1 cellular context compared by ENCODE assay signal in genomic region chr7:5424689-5425506, GRCh38.
TF ChIP-seq lines count a peak whose summit lies in the region.

No MANE protein-coding gene starts in this region.

TF ChIP-seq in HepG2, 621 proteins besides CTCF, POLR2A, EP300 and RAD21 (continued from another document and continues in another):
- no peak for TF ChIP-seq KLF11 (CRISPR knock-in tag; IDR thresholded peaks at IDR 0.05)
- no peak for TF ChIP-seq ZFP36L1 (CRISPR knock-in tag; IDR thresholded peaks at IDR 0.05)
- TF ChIP-seq SP140L (CRISPR knock-in tag; IDR thresholded peaks at IDR 0.05; ENCODE audit: borderline replicate concordance): no peak
- TF ChIP-seq KLF15 (CRISPR knock-in tag; IDR thresholded peaks at IDR 0.05; ENCODE audit: borderline replicate concordance): no peak
- TF ChIP-seq EED (CRISPR knock-in tag; IDR thresholded peaks at IDR 0.05): no peak
- TF ChIP-seq EZH2 (conservative IDR thresholded peaks at IDR 0.05; ENCODE audit: low read depth, low read length): no peak
- no peak for TF ChIP-seq ZNF781 (CRISPR knock-in tag; IDR thresholded peaks at IDR 0.05; ENCODE audit: borderline replicate concordance, not compliant biosample characterization)
- TF ChIP-seq YEATS2 (CRISPR knock-in tag; IDR thresholded peaks at IDR 0.05; ENCODE audit: borderline replicate concordance): no peak
- no peak for TF ChIP-seq ZNF124 (CRISPR knock-in tag; IDR thresholded peaks at IDR 0.05)
- no peak; the same call in 1 of the 2 replicates for TF ChIP-seq ZNF350 (CRISPR knock-in tag; IDR thresholded peaks at IDR 0.05; ENCODE audit: borderline replicate concordance, low read depth)
- no peak for TF ChIP-seq NPAS2 (CRISPR knock-in tag; IDR thresholded peaks at IDR 0.05; ENCODE audit: borderline replicate concordance)
- TF ChIP-seq ZFP91 (CRISPR knock-in tag; IDR thresholded peaks at IDR 0.05; ENCODE audit: borderline replicate concordance): no peak
- TF ChIP-seq GMEB2 (CRISPR knock-in tag; IDR thresholded peaks at IDR 0.05; ENCODE audit: low read depth): no peak
- no peak for TF ChIP-seq JUND (CRISPR knock-in tag; IDR thresholded peaks at IDR 0.05)
- TF ChIP-seq SP5 (CRISPR knock-in tag; IDR thresholded peaks at IDR 0.05; ENCODE audit: borderline replicate concordance, low read depth): no peak
- TF ChIP-seq ZBTB4 (CRISPR knock-in tag; IDR thresholded peaks at IDR 0.05; ENCODE audit: borderline replicate concordance): no peak
- TF ChIP-seq, protein P1, sequence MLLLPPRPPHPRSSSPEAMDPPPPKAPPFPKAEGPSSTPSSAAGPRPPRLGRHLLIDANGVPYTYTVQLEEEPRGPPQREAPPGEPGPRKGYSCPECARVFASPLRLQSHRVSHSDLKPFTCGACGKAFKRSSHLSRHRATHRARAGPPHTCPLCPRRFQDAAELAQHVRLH (CRISPR knock-in tag; IDR thresholded peaks at IDR 0.05; ENCODE audit: borderline replicate concordance, low read depth): no peak
- TF ChIP-seq ZNF572 (CRISPR knock-in tag; IDR thresholded peaks at IDR 0.05): no peak
- no peak for TF ChIP-seq ZNF205 (CRISPR knock-in tag; IDR thresholded peaks at IDR 0.05)
- TF ChIP-seq ZBTB39 (CRISPR knock-in tag; IDR thresholded peaks at IDR 0.05): no peak
- TF ChIP-seq HNF1A (IDR thresholded peaks at IDR 0.05; ENCODE audit: low read depth): no peak
- no peak for TF ChIP-seq HNF1A (CRISPR knock-in tag; IDR thresholded peaks at IDR 0.05; ENCODE audit: borderline replicate concordance)
- no peak for TF ChIP-seq NFE2L2 (IDR thresholded peaks at IDR 0.05; ENCODE audit: low read length)
- TF ChIP-seq DR1 (CRISPR knock-in tag; IDR thresholded peaks at IDR 0.05): no peak
- TF ChIP-seq ZNF562 (CRISPR knock-in tag; IDR thresholded peaks at IDR 0.05; ENCODE audit: borderline replicate concordance): no peak
- no peak for TF ChIP-seq NFIB (CRISPR knock-in tag; IDR thresholded peaks at IDR 0.05; ENCODE audit: borderline replicate concordance)
- no peak for TF ChIP-seq THYN1 (CRISPR knock-in tag; IDR thresholded peaks at IDR 0.05; ENCODE audit: borderline replicate concordance, low read depth)
- no peak for TF ChIP-seq CREM (IDR thresholded peaks at IDR 0.05)
- no peak for TF ChIP-seq CREM (CRISPR knock-in tag; IDR thresholded peaks at IDR 0.05)
- TF ChIP-seq NFIC (IDR thresholded peaks at IDR 0.05; ENCODE audit: low read length): no peak
- no peak for TF ChIP-seq FOSL1 (CRISPR knock-in tag; IDR thresholded peaks at IDR 0.05; ENCODE audit: borderline replicate concordance)
- TF ChIP-seq, protein P2, sequence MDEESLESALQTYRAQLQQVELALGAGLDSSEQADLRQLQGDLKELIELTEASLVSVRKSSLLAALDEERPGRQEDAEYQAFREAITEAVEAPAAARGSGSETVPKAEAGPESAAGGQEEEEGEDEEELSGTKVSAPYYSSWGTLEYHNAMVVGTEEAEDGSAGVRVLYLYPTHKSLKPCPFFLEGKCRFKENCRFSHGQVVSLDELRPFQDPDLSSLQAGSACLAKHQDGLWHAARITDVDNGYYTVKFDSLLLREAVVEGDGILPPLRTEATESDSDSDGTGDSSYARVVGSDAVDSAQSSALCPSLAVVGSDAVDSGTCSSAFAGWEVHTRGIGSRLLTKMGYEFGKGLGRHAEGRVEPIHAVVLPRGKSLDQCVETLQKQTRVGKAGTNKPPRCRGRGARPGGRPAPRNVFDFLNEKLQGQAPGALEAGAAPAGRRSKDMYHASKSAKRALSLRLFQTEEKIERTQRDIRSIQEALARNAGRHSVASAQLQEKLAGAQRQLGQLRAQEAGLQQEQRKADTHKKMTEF (CRISPR knock-in tag; IDR thresholded peaks at IDR 0.05): no peak
- TF ChIP-seq ZNF569 (CRISPR knock-in tag; IDR thresholded peaks at IDR 0.05; ENCODE audit: borderline replicate concordance): no peak
- peak; percentile 59; the same call in 1 of the 2 replicates for TF ChIP-seq MAFG (CRISPR knock-in tag; IDR thresholded peaks at IDR 0.05)
- TF ChIP-seq, protein P3, sequence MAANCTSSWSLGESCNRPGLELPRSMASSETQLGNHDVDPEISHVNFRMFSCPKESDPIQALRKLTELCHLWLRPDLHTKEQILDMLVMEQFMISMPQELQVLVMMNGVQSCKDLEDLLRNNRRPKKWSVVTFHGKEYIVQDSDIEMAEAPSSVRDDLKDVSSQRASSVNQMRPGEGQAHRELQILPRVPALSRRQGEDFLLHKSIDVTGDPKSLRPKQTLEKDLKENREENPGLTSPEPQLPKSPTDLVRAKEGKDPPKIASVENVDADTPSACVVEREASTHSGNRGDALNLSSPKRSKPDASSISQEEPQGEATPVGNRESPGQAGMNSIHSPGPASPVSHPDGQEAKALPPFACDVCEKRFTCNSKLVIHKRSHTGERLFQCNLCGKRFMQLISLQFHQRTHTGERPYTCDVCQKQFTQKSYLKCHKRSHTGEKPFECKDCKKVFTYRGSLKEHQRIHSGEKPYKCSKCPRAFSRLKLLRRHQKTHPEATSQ (CRISPR knock-in tag; IDR thresholded peaks at IDR 0.05; ENCODE audit: borderline replicate concordance): no peak
- no peak for TF ChIP-seq CBX5 (CRISPR knock-in tag; IDR thresholded peaks at IDR 0.05; ENCODE audit: borderline replicate concordance)
- TF ChIP-seq HNF4G (IDR thresholded peaks at IDR 0.05; ENCODE audit: borderline replicate concordance, low read depth, low read length): peak; percentile 76
- no peak for TF ChIP-seq HNF4G (CRISPR knock-in tag; IDR thresholded peaks at IDR 0.05; ENCODE audit: borderline replicate concordance, low read depth)
- no peak for TF ChIP-seq EEA1 (CRISPR knock-in tag; IDR thresholded peaks at IDR 0.05; ENCODE audit: borderline replicate concordance)
- TF ChIP-seq ZNF557 (CRISPR knock-in tag; IDR thresholded peaks at IDR 0.05): no peak
- TF ChIP-seq JDP2 (CRISPR knock-in tag; IDR thresholded peaks at IDR 0.05; ENCODE audit: borderline replicate concordance): no peak; the same call in 1 of the 2 replicates
- TF ChIP-seq, protein P4, sequence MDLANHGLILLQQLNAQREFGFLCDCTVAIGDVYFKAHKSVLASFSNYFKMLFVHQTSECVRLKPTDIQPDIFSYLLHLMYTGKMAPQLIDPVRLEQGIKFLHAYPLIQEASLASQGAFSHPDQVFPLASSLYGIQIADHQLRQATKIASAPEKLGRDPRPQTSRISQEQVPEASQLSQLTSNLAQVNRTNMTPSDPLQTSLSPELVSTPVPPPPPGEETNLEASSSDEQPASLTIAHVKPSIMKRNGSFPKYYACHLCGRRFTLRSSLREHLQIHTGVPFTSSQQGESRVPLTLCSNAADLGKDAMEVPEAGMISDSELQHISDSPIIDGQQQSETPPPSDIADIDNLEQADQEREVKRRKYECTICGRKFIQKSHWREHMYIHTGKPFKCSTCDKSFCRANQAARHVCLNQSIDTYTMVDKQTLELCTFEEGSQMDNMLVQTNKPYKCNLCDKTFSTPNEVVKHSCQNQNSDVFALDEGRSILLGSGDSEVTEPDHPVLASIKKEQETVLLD (CRISPR knock-in tag; IDR thresholded peaks at IDR 0.05; ENCODE audit: low read depth): no peak
- peak; percentile 21 for TF ChIP-seq RBM39 (IDR thresholded peaks at IDR 0.05; ENCODE audit: low read depth, low read length, poor library complexity, severe bottlenecking)
- TF ChIP-seq PATZ1 (CRISPR knock-in tag; IDR thresholded peaks at IDR 0.05): peak; percentile 82
